ENCODE assay signal across 13 cellular contexts in genomic region chr14:64654931-64655330, GRCh38. TPM values are rescaled to one million over a fixed set of nuclear protein-coding genes. Genes with fewer than 3 reads are reported as not detected.
DNase-seq lines count a peak whose midpoint lies in the region; ATAC-seq and TF ChIP-seq lines count a peak whose summit lies in the region.
"Had no signal": no experiment of that assay in that cellular context is flagged by ENCODE, and none has a peak within 500 bp of the region (broad histone marks: within the 10 kb centered on the region; RNA-seq: fewer than 3 reads in every experiment).

No MANE protein-coding gene starts in this region.

- H3K9ac ChIP-seq in liver (ENCODE audit: low read depth in 1 of 2, low read length in 2 of 2): no peak overlapping the region

- TF ChIP-seq EP300 in stomach (IDR thresholded peaks at IDR 0.05): no peak

- H3K4me3 ChIP-seq in body of pancreas (no peak overlapping the region), liver (ENCODE audit: low read depth in 1 of 3, low read length in 3 of 3) (no peak overlapping the region), stomach (no peak overlapping the region)

- TF ChIP-seq POLR2A in body of pancreas (IDR thresholded peaks at IDR 0.05) (no peak), stomach (IDR thresholded peaks at IDR 0.05) (no peak)

- TF ChIP-seq CTCF in body of pancreas (IDR thresholded peaks at IDR 0.05) (no peak), liver (IDR thresholded peaks at IDR 0.05; ENCODE audit: low read depth, low read length, missing input control) (no peak), stomach (IDR thresholded peaks at IDR 0.05) (no peak)

- intact Hi-C loops in body of pancreas (cut with DNase I): no loop called here
- intact Hi-C loops in stomach (cut with DNase I; ENCODE audit: low total_unique reads): no loop called here

- peak; percentile 88 for DNase-seq in MV-4-11 (lab: John Stamatoyannopoulos, UW)
- DNase-seq in body of pancreas: peak in 1 of 4 donors; percentile 24
- DNase-seq in stomach: no peak
- no peak for DNase-seq in COLO829 (ENCODE audit: low spot score)
- DNase-seq in foreskin melanocyte: no peak
- no peak for DNase-seq in NCI-H2171 treated with DMSO at 0.1 percent for 48 hours (lab: John Stamatoyannopoulos, UW)
- DNase-seq: activated naive CD8-positive, alpha-beta T cell treated with anti-CD3 and anti-CD28 coated beads, Interleukin-2, amount 10 ng/mL, durations not matched to agents 7 days and 5 days; DND-41; MM.1S; naive thymus-derived CD8-positive, alpha-beta T cell; NCI-H524 had no signal

- H3K27me3 ChIP-seq in body of pancreas (no peaks in the 10 kb centered on the region), liver (ENCODE audit: control insufficient read depth in 4 of 4, insufficient read depth in 4 of 4, low read length in 3 of 4) (no peaks in the 10 kb centered on the region), stomach (no peaks in the 10 kb centered on the region)

- no peaks in the 10 kb centered on the region for H3K4me1 ChIP-seq in body of pancreas
- peaks cover 2 to 20% (median 12%) of the 10 kb centered on the region in 4 donors for H3K4me1 ChIP-seq in liver (ENCODE audit: control insufficient read depth in 4 of 4, insufficient read depth in 4 of 4, low read length in 3 of 4)
- peaks cover 4 to 20% (median 12%) of the 10 kb centered on the region in 4 donors for H3K4me1 ChIP-seq in stomach

- ATAC-seq in body of pancreas (peak; percentile 6), GM18907 (IDR thresholded peaks at IDR 0.05; ENCODE audit: unreplicated experiment) (no peak)
- ATAC-seq: naive thymus-derived CD8-positive, alpha-beta T cell had no signal

- H3K9me3 ChIP-seq in body of pancreas: no peaks in the 10 kb centered on the region
- H3K9me3 ChIP-seq in liver (ENCODE audit: control insufficient read depth in 4 of 4, low read length in 3 of 4): no peaks in the 10 kb centered on the region
- no peaks in the 10 kb centered on the region for H3K9me3 ChIP-seq in stomach

- 72 to 81% methylated on average over 9 to 12 of the region's 12 CpGs for WGBS in body of pancreas, 2 donors
- WGBS in liver: 84% methylated on average over 12 of the region's 12 CpGs
- 68 to 84% (median 76%) methylated on average over 12 of the region's 12 CpGs for WGBS in stomach, 5 donors

- peak overlapping the region in 2 of 4 donors; percentile 22 to 56 for H3K27ac ChIP-seq in body of pancreas
- peak overlapping the region; percentile 69 to 79 for H3K27ac ChIP-seq in liver (ENCODE audit: low read depth in 1 of 2, low read length in 2 of 2)
- H3K27ac ChIP-seq in stomach: peak overlapping the region in 4 of 5 donors; percentile 27 to 67 (median 63)

- no peaks in the 10 kb centered on the region for H3K36me3 ChIP-seq in body of pancreas (replicated peaks in 1 of 2; ENCODE audit: insufficient read depth in 1 of 2, low read depth in 2 of 2)
- no peaks in the 10 kb centered on the region for H3K36me3 ChIP-seq in liver (ENCODE audit: control insufficient read depth in 4 of 4, insufficient read depth in 3 of 4, low read depth in 1 of 4, low read length in 3 of 4)
- H3K36me3 ChIP-seq in stomach: no peaks in the 10 kb centered on the region

- TF ChIP-seq RAD21 in liver (IDR thresholded peaks at IDR 0.05): no peak

TF ChIP-seq in liver, 16 proteins besides CTCF, POLR2A, EP300 and RAD21:
- no peak for TF ChIP-seq FOXA2 (IDR thresholded peaks at IDR 0.05)
- TF ChIP-seq NR2F2 (IDR thresholded peaks at IDR 0.05): no peak
- no peak for TF ChIP-seq YY1 (IDR thresholded peaks at IDR 0.05)
- TF ChIP-seq HNF4G (IDR thresholded peaks at IDR 0.05): no peak
- no peak for TF ChIP-seq ZBTB33 (IDR thresholded peaks at IDR 0.05)
- no peak for TF ChIP-seq RXRA (IDR thresholded peaks at IDR 0.05)
- no peak for TF ChIP-seq SP1 (IDR thresholded peaks at IDR 0.05)

RNA-seq across cellular contexts. Expression of gene PLEKHG3, which starts 49.3 kb away (rescaled TPM):
- total RNA-seq in body of pancreas (10 to 100 TPM; 34.5 to 40.2 TPM), liver (10 to 100 TPM; 14.5 to 14.7 TPM), stomach (100 to 1,000 TPM in 1 of 5 donors, 10 to 100 TPM in 4; 25.3 to 292 (median 27.2) TPM)
- polyA plus RNA-seq in liver (10 to 100 TPM in 1 of 2 donors, 1 to 10 TPM in 1; 8.4 to 21.3 TPM), stomach (10 to 100 TPM in 1 of 3 donors, 1 to 10 TPM in 2; 7.3 to 24.8 (median 9.2) TPM)
